ENCODE assay signal across 13 cellular contexts in the genomic region with DNA sequence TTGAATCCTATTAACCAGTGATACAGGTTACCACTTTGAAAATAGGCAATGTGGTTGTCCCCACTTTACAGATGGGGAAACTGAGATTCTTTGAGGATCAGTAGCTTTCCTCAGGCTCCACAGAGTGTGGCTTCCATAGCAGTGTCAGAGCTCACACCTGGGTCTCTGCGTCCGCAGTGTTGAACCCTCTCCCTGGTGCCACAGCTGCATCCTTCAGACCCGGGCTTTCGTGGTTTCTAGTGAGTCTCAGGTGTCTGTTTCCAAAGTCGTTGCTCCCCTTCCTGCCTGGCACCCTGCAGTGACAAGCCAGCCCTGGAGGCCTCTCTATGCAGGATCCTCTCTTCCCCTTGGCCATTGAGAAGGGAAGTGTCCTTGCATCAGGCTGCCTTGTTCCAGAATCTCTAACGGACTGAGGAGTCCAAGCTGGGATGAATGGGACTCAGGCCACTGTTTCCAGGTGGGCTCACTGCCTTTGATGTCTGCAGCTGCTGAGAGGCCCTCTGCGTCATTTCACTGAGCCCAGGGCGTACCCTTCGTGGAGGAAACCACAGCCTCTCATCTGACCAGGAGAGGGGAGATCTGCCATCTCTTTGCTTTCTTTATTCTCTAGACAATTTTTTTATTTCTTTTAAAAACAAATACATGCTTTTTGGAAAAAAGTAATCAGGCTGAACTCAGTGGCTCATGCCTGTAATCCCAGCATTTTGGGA.
"Had no signal": no experiment of that assay in that cellular context is flagged by ENCODE, and none has a peak within 500 bp of the region (broad histone marks: within the 10 kb centered on the region; RNA-seq: fewer than 3 reads in every experiment).

No MANE protein-coding gene starts in this region.

- H3K4me3 Mint-ChIP-seq: activated T-cell treated with anti-CD3 and anti-CD28 coated beads, Interleukin-2, amount 50 U/mL, for 4 hours; naive B cell; stimulated activated naive B cell treated with anti-CD40 and anti-IgM and Interleukin-4, amounts not matched to agents 10 μg/mL and 1 μg/mL and 100 μg/mL, for 72 hours had no signal

- H3K36me3 ChIP-seq: gastrocnemius medialis, heart left ventricle, neutrophil, upper lobe of left lung had no signal

- H3K9me3 ChIP-seq: gastrocnemius medialis, neutrophil, upper lobe of left lung had no signal

- DNase-seq: activated CD4-positive, CD25-positive, alpha-beta regulatory T cell treated with anti-CD3 and anti-CD28 coated beads, Interleukin-2, amount 50 U/mL, for 72 hours; activated effector memory CD4-positive, alpha-beta T cell treated with Interleukin-2 at 50 U/mL for 16 hours; activated naive CD4-positive, alpha-beta T cell treated with anti-CD3 and anti-CD28 coated beads, Interleukin-2, amount 50 U/mL, for 16 hours; activated T-cell treated with anti-CD3 and anti-CD28 coated beads, Interleukin-2, amount 50 U/mL, for 4 hours; dermis blood vessel endothelial cell; heart left ventricle; naive B cell; stimulated activated naive B cell treated with anti-CD40 and anti-IgM and Interleukin-4, amounts not matched to agents 10 μg/mL and 1 μg/mL and 100 μg/mL, for 72 hours; T1000; upper lobe of left lung had no signal

- H3K4me3 ChIP-seq: gastrocnemius medialis, heart left ventricle, upper lobe of left lung had no signal

- FAIRE-seq: astrocyte had no signal

- H3K9me3 Mint-ChIP-seq: activated T-cell treated with anti-CD3 and anti-CD28 coated beads, Interleukin-2, amount 50 U/mL, for 4 hours had no signal

- H3K27ac Mint-ChIP-seq: naive B cell; stimulated activated naive B cell treated with anti-CD40 and anti-IgM and Interleukin-4, amounts not matched to agents 10 μg/mL and 1 μg/mL and 100 μg/mL, for 72 hours had no signal

- H3K36me3 Mint-ChIP-seq: naive B cell; stimulated activated naive B cell treated with anti-CD40 and anti-IgM and Interleukin-4, amounts not matched to agents 10 μg/mL and 1 μg/mL and 100 μg/mL, for 72 hours had no signal

- H3K27ac ChIP-seq: gastrocnemius medialis, neutrophil, upper lobe of left lung had no signal

- H3K4me1 Mint-ChIP-seq: naive B cell had no signal

- H3K27me3 ChIP-seq: gastrocnemius medialis, heart left ventricle, neutrophil, upper lobe of left lung had no signal

- ATAC-seq: activated T-cell treated with anti-CD3 and anti-CD28 coated beads, Interleukin-2, amount 50 U/mL, for 4 hours; gastrocnemius medialis; stimulated activated naive B cell treated with anti-CD40 and anti-IgM and Interleukin-4, amounts not matched to agents 10 μg/mL and 1 μg/mL and 100 μg/mL, for 72 hours had no signal
